ENCODE assay signal across 8 cellular contexts in genomic region chr2:178530625-178531142, GRCh38. TPM values are rescaled to one million over a fixed set of nuclear protein-coding genes. Genes with fewer than 3 reads are reported as not detected.
DNase-seq lines count a peak whose midpoint lies in the region; ATAC-seq, FAIRE-seq and TF ChIP-seq lines count a peak whose summit lies in the region.

No MANE protein-coding gene starts in this region.

- H3K27me3 ChIP-seq in ascending aorta (no peaks in the 10 kb centered on the region), small intestine (ENCODE audit: control insufficient read depth in 2 of 2, insufficient read depth in 2 of 2, low read length in 2 of 2) (no peaks in the 10 kb centered on the region)

- WGBS in small intestine, 3 donors: 73 to 91% (median 75%) methylated on average over 8 of the region's 8 CpGs

- TF ChIP-seq CTCF in mucosa of descending colon (IDR thresholded peaks at IDR 0.05): no peak
- no peak for TF ChIP-seq CTCF in ascending aorta (IDR thresholded peaks at IDR 0.05)

- intact Hi-C loops in mucosa of descending colon (cut with DNase I, micrococcal nuclease) (no loop called here), ascending aorta (cut with DNase I) (no loop called here), head of caudate nucleus (cut with DNase I) (no loop called here)

- ATAC-seq in GM18873 (IDR thresholded peaks at IDR 0.05; ENCODE audit: low FRiP score, unreplicated experiment) (peak; percentile 98), HG02588 (IDR thresholded peaks at IDR 0.05; ENCODE audit: unreplicated experiment) (peak; percentile 98), mucosa of descending colon (peak; percentile 51)

- no peaks in the 10 kb centered on the region for H3K36me3 ChIP-seq in mucosa of descending colon (ENCODE audit: low read depth)
- H3K36me3 ChIP-seq in ascending aorta: peaks cover 16 to 35% of the 10 kb centered on the region in 2 donors
- peaks cover 0 to 4% of the 10 kb centered on the region in 2 donors for H3K36me3 ChIP-seq in small intestine (ENCODE audit: control insufficient read depth in 2 of 2, insufficient read depth in 2 of 2, low read length in 2 of 2)

- H3K9me3 ChIP-seq in mucosa of descending colon (no peaks in the 10 kb centered on the region), ascending aorta (no peaks in the 10 kb centered on the region), small intestine (ENCODE audit: control insufficient read depth, low read depth) (no peaks in the 10 kb centered on the region)

- FAIRE-seq in small intestine (lab: Jason Lieb, UNC): no peak

- peak; percentile 90 for DNase-seq in NOMO-1 treated with DMSO at 0.1 percent for 48 hours (lab: John Stamatoyannopoulos, UW; ENCODE audit: unreplicated experiment)
- no peak for DNase-seq in mucosa of descending colon
- no peak for DNase-seq in ascending aorta (ENCODE audit: low spot score in 2 of 2)
- no peak for DNase-seq in NCI-H2107 (lab: John Stamatoyannopoulos, UW)
- no peak for DNase-seq in head of caudate nucleus
- DNase-seq in small intestine: no peak

- H3K4me1 ChIP-seq in mucosa of descending colon (ENCODE audit: low read depth): no peaks in the 10 kb centered on the region
- no peaks in the 10 kb centered on the region for H3K4me1 ChIP-seq in ascending aorta
- H3K4me1 ChIP-seq in small intestine (ENCODE audit: control insufficient read depth in 2 of 2, insufficient read depth in 1 of 2, low read depth in 1 of 2, low read length in 1 of 2): no peaks in the 10 kb centered on the region

- H3K27ac ChIP-seq in ascending aorta: no peak overlapping the region
- H3K27ac ChIP-seq in small intestine (ENCODE audit: low read depth in 1 of 2, low read length in 1 of 2): no peak overlapping the region

- H3K4me3 ChIP-seq in mucosa of descending colon (no peak overlapping the region), ascending aorta (no peak overlapping the region), small intestine (ENCODE audit: low read depth in 1 of 2, low read length in 2 of 2) (no peak overlapping the region)

RNA-seq across cellular contexts. Expression of gene PLEKHA3, which starts 50.4 kb away (rescaled TPM):
- total RNA-seq in mucosa of descending colon: 10 to 100 TPM; 24.1 to 47.6 (median 26.3) TPM
- total RNA-seq in ascending aorta: 4.8 TPM
- polyA plus RNA-seq in small intestine: 1 to 10 TPM; 2.9 to 4.1 (median 3.3) TPM

RNA-seq across cellular contexts. Expression of gene FKBP7, which starts 52.3 kb away (rescaled TPM):
- total RNA-seq in mucosa of descending colon: 1 to 10 TPM; 2.1 to 8.7 (median 7.3) TPM
- total RNA-seq in ascending aorta: 7.7 TPM
- polyA plus RNA-seq in small intestine: 1 to 10 TPM in 2 of 3 donors, not detected in 1; 3.0 to 7.8 TPM
